8 cellular contexts compared by ENCODE assay signal in genomic region chr4:73593631-73594241, GRCh38. TPM values are rescaled to one million over a fixed set of nuclear protein-coding genes. Genes with fewer than 3 reads are reported as not detected.
DNase-seq lines count a peak whose midpoint lies in the region; ATAC-seq, FAIRE-seq and TF ChIP-seq lines count a peak whose summit lies in the region.

No MANE protein-coding gene starts in this region.

- H3K4me1 ChIP-seq in A549, result peaks cover 50% of the 10 kb centered on the region
- H3K4me1 ChIP-seq in SK-N-SH (ENCODE audit: control insufficient read depth in 1 of 2, insufficient read depth in 2 of 2, low read depth in 1 of 2, low read length in 1 of 2), result no peaks in the 10 kb centered on the region; a peak in 1 of 4 replicates
- peaks cover 0 to 14% (median 0%) of the 10 kb centered on the region in 3 donors for H3K4me1 ChIP-seq in gastroesophageal sphincter
- peaks cover 2% of the 10 kb centered on the region for H3K4me1 ChIP-seq in vagina

- TF ChIP-seq EP300 in A549 (IDR thresholded peaks at IDR 0.05) (no peak), SK-N-SH (IDR thresholded peaks at IDR 0.05; ENCODE audit: borderline replicate concordance in 1 of 2, low read depth in 1 of 2, low read length in 1 of 2) (no peak), gastroesophageal sphincter (IDR thresholded peaks at IDR 0.05) (no peak)

- DNase-seq in A549 (ENCODE audit: low read depth in 1 of 2, low spot score in 1 of 2), result peak in 1 of 2 experiments; percentile 44
- DNase-seq in GM18507 (ENCODE audit: extremely low spot score, insufficient read length, low read depth), result no peak
- no peak for DNase-seq in SK-N-SH
- DNase-seq in activated CD8-positive, alpha-beta memory T cell treated with anti-CD3 and anti-CD28 coated beads, Interleukin-2, amount 50 U/mL, for 4 hours, result no peak
- no peak for DNase-seq in vagina (ENCODE audit: extremely low spot score in 2 of 2)
- DNase-seq in GDM1 (lab: John Stamatoyannopoulos, UW), result no peak
- no peak for DNase-seq in GF-D8 (lab: John Stamatoyannopoulos, UW)

- no peak overlapping the region for H3K4me3 ChIP-seq in A549
- no peak overlapping the region for H3K4me3 ChIP-seq in SK-N-SH (ENCODE audit: low read depth in 2 of 2, low read length in 1 of 2)
- H3K4me3 ChIP-seq in gastroesophageal sphincter, result no peak overlapping the region
- H3K4me3 ChIP-seq in vagina, result no peak overlapping the region

- H3K79me2 ChIP-seq in SK-N-SH (ENCODE audit: insufficient read depth), result no peaks in the 10 kb centered on the region

- H2AFZ ChIP-seq in SK-N-SH (ENCODE audit: low read depth), result no peak overlapping the region

- no peak overlapping the region for H3K27ac ChIP-seq in A549
- no peak overlapping the region for H3K27ac ChIP-seq in SK-N-SH (ENCODE audit: low read depth in 2 of 2, low read length in 1 of 2)
- no peak overlapping the region for H3K27ac ChIP-seq in gastroesophageal sphincter
- no peak overlapping the region for H3K27ac ChIP-seq in vagina

- POLR2A ChIA-PET in A549 (lab: Yijun Ruan, JAX), result no interaction called here
- POLR2A ChIA-PET in SK-N-SH (lab: Yijun Ruan, JAX), result no interaction called here

- TF ChIP-seq RAD21 in A549 (conservative IDR thresholded peaks at IDR 0.05 in 1 of 2, IDR thresholded peaks at IDR 0.05 in 1 of 2), result peak; percentile 67 to 77
- peak; percentile 33; the same call in 1 of the 2 replicates for TF ChIP-seq RAD21 in SK-N-SH (IDR thresholded peaks at IDR 0.05; ENCODE audit: low read length)

- TF ChIP-seq CTCF in A549 (IDR thresholded peaks at IDR 0.05) (peak; percentile 78), SK-N-SH (IDR thresholded peaks at IDR 0.05) (peak; percentile 76), gastroesophageal sphincter (IDR thresholded peaks at IDR 0.05) (peak; percentile 29 to 59 (median 40)), vagina (IDR thresholded peaks at IDR 0.05) (peak in 1 of 3 experiments; percentile 19)

- H3F3A ChIP-seq in SK-N-SH (replicated peaks; ENCODE audit: insufficient read depth), result no peaks in the 10 kb centered on the region

- 73% methylated on average over 6 of the region's 6 CpGs for WGBS in A549 (ENCODE audit: missing lambda C conversion rate)
- 65% methylated on average over 6 of the region's 6 CpGs for WGBS in SK-N-SH (ENCODE audit: low lambda C conversion rate)
- WGBS in gastroesophageal sphincter (ENCODE audit: low coverage in 1 of 2), 2 donors, result 79 to 88% methylated on average over 6 of the region's 6 CpGs

- H3K4me2 ChIP-seq in A549 (no peak overlapping the region), SK-N-SH (no peak overlapping the region)

- H4K20me1 ChIP-seq in SK-N-SH (ENCODE audit: insufficient read depth), result no peaks in the 10 kb centered on the region

- H3K27me3 ChIP-seq in SK-N-SH (ENCODE audit: insufficient read depth) (peaks cover 19% of the 10 kb centered on the region; the same call in 1 of the 2 replicates), gastroesophageal sphincter (no peaks in the 10 kb centered on the region), vagina (no peaks in the 10 kb centered on the region)

- no peaks in the 10 kb centered on the region for H3K9me2 ChIP-seq in SK-N-SH

- CTCF ChIA-PET in A549 (lab: Yijun Ruan, JAX), result interaction anchor here (0.7 to 3.8 kb wide), 15 partner anchors 8 to 1225 kb away, joined by 3 to 24 read pairs (median 4); partner anchors contain the start of gene RASSF6
- CTCF ChIA-PET in SK-N-SH (lab: Yijun Ruan, JAX), result interaction anchor here (1.2 to 1.5 kb wide), 4 partner anchors 39 to 540 kb away, joined by 3 to 12 read pairs (median 6); no protein-coding TSS in a partner anchor

- H3K36me3 ChIP-seq in SK-N-SH (replicated peaks in 1 of 2; ENCODE audit: control insufficient read depth in 1 of 2, insufficient read depth in 2 of 2, low read length in 1 of 2) (no peaks in the 10 kb centered on the region), gastroesophageal sphincter (no peaks in the 10 kb centered on the region), vagina (no peaks in the 10 kb centered on the region)

- H3K9ac ChIP-seq in SK-N-SH, result no peak overlapping the region

- intact Hi-C loops in vagina (cut with DNase I), result loop anchor here (1.0 kb wide), 1 partner anchor 20 kb away; no protein-coding TSS in a partner anchor

- TF ChIP-seq POLR2A in A549 (IDR thresholded peaks at IDR 0.05; ENCODE audit: low read length), result no peak
- TF ChIP-seq POLR2A in gastroesophageal sphincter (IDR thresholded peaks at IDR 0.05), result no peak
- TF ChIP-seq POLR2A in vagina (IDR thresholded peaks at IDR 0.05), result no peak

- ATAC-seq in A549 (no peak), gastroesophageal sphincter (no peak)

- H3K9me3 ChIP-seq in A549 (no peaks in the 10 kb centered on the region), SK-N-SH (no peaks in the 10 kb centered on the region), gastroesophageal sphincter (no peaks in the 10 kb centered on the region), vagina (no peaks in the 10 kb centered on the region)

- FAIRE-seq in A549 (lab: Jason Lieb, UNC), result no peak
- FAIRE-seq in GM18507 (lab: Jason Lieb, UNC), result peak; percentile 53

TF ChIP-seq in A549, 52 proteins besides CTCF, POLR2A, EP300 and RAD21:
- TF ChIP-seq HOXB13 (CRISPR knock-in tag; IDR thresholded peaks at IDR 0.05; ENCODE audit: low read depth) (no peak), SMC3 (IDR thresholded peaks at IDR 0.05) (peak; percentile 90)

TF ChIP-seq in SK-N-SH, 30 proteins besides CTCF, POLR2A, EP300 and RAD21:
- TF ChIP-seq RXRA (IDR thresholded peaks at IDR 0.05; ENCODE audit: borderline replicate concordance, low read depth) (no peak), SMC3 (IDR thresholded peaks at IDR 0.05; ENCODE audit: low read depth, low read length) (peak; percentile 39)

RNA-seq across cellular contexts. Expression of gene RASSF6, which starts 26.5 kb away (rescaled TPM):
- 4.4 and 5.9 TPM in 2 replicates for polyA plus RNA-seq in A549 (2011; rRNA removed)
- polyA plus RNA-seq in A549 (2012; cell fraction: cytosol; rRNA removed), result 0.33 and 0.43 TPM in 2 replicates
- polyA plus RNA-seq in A549 (2012; cell fraction: nucleus; rRNA removed), result 0.28 and 0.32 TPM in 2 replicates
- polyA plus RNA-seq in A549 (2017; fragmentation: RNase III; extraction: RNeasy Plus Mini Kit Qiagen cat#74134 plus additional on column Dnase treatment), result 1.6 to 1.8 TPM (median 1.8 TPM) in 3 replicates
- polyA minus RNA-seq in A549 (2011; rRNA and poly(A)+ RNA removed), result 3.3 and 4.0 TPM in 2 replicates
- polyA plus RNA-seq in SK-N-SH (2012; rRNA removed), result not detected in 2 replicates
- polyA plus RNA-seq in SK-N-SH (2012; cell fraction: cytosol; rRNA removed), result not detected in 2 replicates
- not detected in 2 replicates for polyA plus RNA-seq in SK-N-SH (2012; cell fraction: nucleus; rRNA removed)
- total RNA-seq in gastroesophageal sphincter, result 1 to 10 TPM in 1 of 4 donors, under 1 TPM in 3; 0.15 to 3.8 (median 0.50) TPM
- 16.9 TPM for total RNA-seq in vagina

Comparison
In these comparisons a context has a peak if more than half of its experiments do, and no peak if none do; other contexts are left out.
1. Of the 12 proteins assayed by ChIP-seq in both A549 and SK-N-SH: peak only in A549: none; only in SK-N-SH: none; in both: CTCF, RAD21 and SMC3; in neither: 9.